Comparison of ENCODE assay signal across 1 cellular context in the genomic region with DNA sequence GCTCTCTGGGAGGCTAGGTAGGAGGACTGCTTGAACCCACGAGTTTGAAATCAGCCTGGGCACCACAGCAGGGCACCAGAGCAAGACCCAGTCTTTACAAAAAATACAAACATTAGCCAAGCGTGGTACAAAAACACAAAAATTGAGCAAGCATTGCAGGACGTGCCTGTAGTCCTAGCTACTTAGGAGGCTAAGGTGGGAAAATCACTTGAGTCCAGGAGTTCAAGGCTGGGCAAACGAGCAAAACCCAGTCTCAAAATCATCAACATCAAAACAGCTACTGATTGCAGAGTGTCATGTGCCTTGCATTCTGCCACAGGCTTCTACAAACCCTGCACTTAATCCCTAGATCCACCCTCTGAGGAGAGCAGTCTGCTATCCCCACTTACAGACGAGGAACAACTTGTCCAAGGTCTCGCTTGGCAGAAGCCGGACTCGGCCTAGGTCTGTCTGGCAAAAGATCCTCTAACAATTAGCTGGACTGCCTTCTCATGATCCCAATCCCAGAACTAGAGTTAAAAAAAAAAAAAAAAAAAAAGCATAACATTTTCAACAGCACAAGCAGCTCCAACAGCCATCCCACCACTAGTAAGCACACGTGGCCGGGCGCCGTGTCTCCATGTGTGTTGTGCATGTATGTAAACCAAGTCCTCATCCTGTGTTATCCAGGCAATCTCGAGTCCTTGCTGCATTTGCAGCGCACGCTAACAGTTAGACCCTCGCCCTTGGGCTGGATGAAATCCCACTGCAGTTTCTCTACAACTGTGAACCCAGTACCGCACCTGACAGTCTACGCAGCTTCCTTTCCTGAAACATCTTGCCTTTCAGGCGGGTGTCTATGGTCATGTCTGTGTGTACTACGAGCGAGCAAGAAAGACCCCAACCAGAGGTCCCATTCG.
A peak's percentile ranks its signal among the peaks of the same experiment; 100 is the strongest.
TF ChIP-seq lines count a peak whose summit lies in the region.

No MANE protein-coding gene starts in this region.

TF ChIP-seq in HepG2, 621 proteins besides CTCF, POLR2A, EP300 and RAD21 (continues in another document):
- TF ChIP-seq, protein P1, sequence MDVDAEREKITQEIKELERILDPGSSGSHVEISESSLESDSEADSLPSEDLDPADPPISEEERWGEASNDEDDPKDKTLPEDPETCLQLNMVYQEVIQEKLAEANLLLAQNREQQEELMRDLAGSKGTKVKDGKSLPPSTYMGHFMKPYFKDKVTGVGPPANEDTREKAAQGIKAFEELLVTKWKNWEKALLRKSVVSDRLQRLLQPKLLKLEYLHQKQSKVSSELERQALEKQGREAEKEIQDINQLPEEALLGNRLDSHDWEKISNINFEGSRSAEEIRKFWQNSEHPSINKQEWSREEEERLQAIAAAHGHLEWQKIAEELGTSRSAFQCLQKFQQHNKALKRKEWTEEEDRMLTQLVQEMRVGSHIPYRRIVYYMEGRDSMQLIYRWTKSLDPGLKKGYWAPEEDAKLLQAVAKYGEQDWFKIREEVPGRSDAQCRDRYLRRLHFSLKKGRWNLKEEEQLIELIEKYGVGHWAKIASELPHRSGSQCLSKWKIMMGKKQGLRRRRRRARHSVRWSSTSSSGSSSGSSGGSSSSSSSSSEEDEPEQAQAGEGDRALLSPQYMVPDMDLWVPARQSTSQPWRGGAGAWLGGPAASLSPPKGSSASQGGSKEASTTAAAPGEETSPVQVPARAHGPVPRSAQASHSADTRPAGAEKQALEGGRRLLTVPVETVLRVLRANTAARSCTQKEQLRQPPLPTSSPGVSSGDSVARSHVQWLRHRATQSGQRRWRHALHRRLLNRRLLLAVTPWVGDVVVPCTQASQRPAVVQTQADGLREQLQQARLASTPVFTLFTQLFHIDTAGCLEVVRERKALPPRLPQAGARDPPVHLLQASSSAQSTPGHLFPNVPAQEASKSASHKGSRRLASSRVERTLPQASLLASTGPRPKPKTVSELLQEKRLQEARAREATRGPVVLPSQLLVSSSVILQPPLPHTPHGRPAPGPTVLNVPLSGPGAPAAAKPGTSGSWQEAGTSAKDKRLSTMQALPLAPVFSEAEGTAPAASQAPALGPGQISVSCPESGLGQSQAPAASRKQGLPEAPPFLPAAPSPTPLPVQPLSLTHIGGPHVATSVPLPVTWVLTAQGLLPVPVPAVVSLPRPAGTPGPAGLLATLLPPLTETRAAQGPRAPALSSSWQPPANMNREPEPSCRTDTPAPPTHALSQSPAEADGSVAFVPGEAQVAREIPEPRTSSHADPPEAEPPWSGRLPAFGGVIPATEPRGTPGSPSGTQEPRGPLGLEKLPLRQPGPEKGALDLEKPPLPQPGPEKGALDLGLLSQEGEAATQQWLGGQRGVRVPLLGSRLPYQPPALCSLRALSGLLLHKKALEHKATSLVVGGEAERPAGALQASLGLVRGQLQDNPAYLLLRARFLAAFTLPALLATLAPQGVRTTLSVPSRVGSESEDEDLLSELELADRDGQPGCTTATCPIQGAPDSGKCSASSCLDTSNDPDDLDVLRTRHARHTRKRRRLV (CRISPR knock-in tag; IDR thresholded peaks at IDR 0.05) = no peak
- no peak for TF ChIP-seq NCOA5 (CRISPR knock-in tag; IDR thresholded peaks at IDR 0.05)
- TF ChIP-seq ZNF775 (CRISPR knock-in tag; IDR thresholded peaks at IDR 0.05; ENCODE audit: borderline replicate concordance) = no peak
- TF ChIP-seq MXD4 (CRISPR knock-in tag; IDR thresholded peaks at IDR 0.05) = no peak
- no peak for TF ChIP-seq HIVEP1 (CRISPR knock-in tag; IDR thresholded peaks at IDR 0.05)
- TF ChIP-seq ZNF761 (CRISPR knock-in tag; conservative IDR thresholded peaks at IDR 0.05) = no peak; the same call in 1 of the 2 replicates
- TF ChIP-seq, protein P2, sequence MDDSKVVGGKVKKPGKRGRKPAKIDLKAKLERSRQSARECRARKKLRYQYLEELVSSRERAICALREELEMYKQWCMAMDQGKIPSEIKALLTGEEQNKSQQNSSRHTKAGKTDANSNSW (CRISPR knock-in tag; IDR thresholded peaks at IDR 0.05; ENCODE audit: borderline replicate concordance) = no peak
- no peak for TF ChIP-seq ZNF432 (CRISPR knock-in tag; IDR thresholded peaks at IDR 0.05; ENCODE audit: borderline replicate concordance)
- TF ChIP-seq, protein P3, sequence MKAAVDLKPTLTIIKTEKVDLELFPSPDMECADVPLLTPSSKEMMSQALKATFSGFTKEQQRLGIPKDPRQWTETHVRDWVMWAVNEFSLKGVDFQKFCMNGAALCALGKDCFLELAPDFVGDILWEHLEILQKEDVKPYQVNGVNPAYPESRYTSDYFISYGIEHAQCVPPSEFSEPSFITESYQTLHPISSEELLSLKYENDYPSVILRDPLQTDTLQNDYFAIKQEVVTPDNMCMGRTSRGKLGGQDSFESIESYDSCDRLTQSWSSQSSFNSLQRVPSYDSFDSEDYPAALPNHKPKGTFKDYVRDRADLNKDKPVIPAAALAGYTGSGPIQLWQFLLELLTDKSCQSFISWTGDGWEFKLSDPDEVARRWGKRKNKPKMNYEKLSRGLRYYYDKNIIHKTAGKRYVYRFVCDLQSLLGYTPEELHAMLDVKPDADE (CRISPR knock-in tag; IDR thresholded peaks at IDR 0.05) = no peak
- TF ChIP-seq ZNF350 (CRISPR knock-in tag; IDR thresholded peaks at IDR 0.05; ENCODE audit: borderline replicate concordance, low read depth) = no peak
- TF ChIP-seq, protein P4, sequence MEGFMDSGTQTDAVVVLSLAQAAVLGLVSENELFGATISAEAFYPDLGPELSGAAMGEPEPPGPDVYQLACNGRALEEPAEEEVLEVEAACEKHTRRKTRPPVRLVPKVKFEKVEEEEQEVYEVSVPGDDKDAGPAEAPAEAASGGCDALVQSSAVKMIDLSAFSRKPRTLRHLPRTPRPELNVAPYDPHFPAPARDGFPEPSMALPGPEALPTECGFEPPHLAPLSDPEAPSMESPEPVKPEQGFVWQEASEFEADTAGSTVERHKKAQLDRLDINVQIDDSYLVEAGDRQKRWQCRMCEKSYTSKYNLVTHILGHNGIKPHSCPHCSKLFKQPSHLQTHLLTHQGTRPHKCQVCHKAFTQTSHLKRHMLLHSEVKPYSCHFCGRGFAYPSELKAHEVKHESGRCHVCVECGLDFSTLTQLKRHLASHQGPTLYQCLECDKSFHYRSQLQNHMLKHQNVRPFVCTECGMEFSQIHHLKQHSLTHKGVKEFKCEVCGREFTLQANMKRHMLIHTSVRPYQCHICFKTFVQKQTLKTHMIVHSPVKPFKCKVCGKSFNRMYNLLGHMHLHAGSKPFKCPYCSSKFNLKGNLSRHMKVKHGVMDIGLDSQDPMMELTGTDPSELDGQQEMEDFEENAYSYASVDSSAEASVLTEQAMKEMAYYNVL (CRISPR knock-in tag; IDR thresholded peaks at IDR 0.05; ENCODE audit: borderline replicate concordance) = no peak
- TF ChIP-seq ZNF124 (CRISPR knock-in tag; IDR thresholded peaks at IDR 0.05) = no peak
- TF ChIP-seq, protein P5, sequence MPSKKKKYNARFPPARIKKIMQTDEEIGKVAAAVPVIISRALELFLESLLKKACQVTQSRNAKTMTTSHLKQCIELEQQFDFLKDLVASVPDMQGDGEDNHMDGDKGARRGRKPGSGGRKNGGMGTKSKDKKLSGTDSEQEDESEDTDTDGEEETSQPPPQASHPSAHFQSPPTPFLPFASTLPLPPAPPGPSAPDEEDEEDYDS (CRISPR knock-in tag; IDR thresholded peaks at IDR 0.05) = peak; percentile 62; the same call in 1 of the 2 replicates
- no peak for TF ChIP-seq SCMH1 (CRISPR knock-in tag; IDR thresholded peaks at IDR 0.05; ENCODE audit: borderline replicate concordance)
- TF ChIP-seq ZNF260 (CRISPR knock-in tag; IDR thresholded peaks at IDR 0.05; ENCODE audit: borderline replicate concordance, low read depth) = no peak
- TF ChIP-seq ZNF468 (CRISPR knock-in tag; IDR thresholded peaks at IDR 0.05) = no peak
- TF ChIP-seq ZNF143 (CRISPR knock-in tag; IDR thresholded peaks at IDR 0.05) = no peak
- no peak for TF ChIP-seq KDM5A (IDR thresholded peaks at IDR 0.05; ENCODE audit: borderline replicate concordance, low read length)
- TF ChIP-seq ZNF776 (CRISPR knock-in tag; IDR thresholded peaks at IDR 0.05) = no peak
- no peak for TF ChIP-seq THYN1 (CRISPR knock-in tag; IDR thresholded peaks at IDR 0.05; ENCODE audit: borderline replicate concordance, low read depth)
- TF ChIP-seq KLF16 (CRISPR knock-in tag; IDR thresholded peaks at IDR 0.05) = peak in 1 of 2 experiments; percentile 20; a peak in 1 of 4 replicates
- TF ChIP-seq RBM39 (IDR thresholded peaks at IDR 0.05; ENCODE audit: low read depth, low read length, poor library complexity, severe bottlenecking) = no peak
- TF ChIP-seq EEA1 (CRISPR knock-in tag; IDR thresholded peaks at IDR 0.05; ENCODE audit: borderline replicate concordance) = no peak
- no peak for TF ChIP-seq NFYB (CRISPR knock-in tag; IDR thresholded peaks at IDR 0.05)
- TF ChIP-seq ZNF737 (CRISPR knock-in tag; IDR thresholded peaks at IDR 0.05; ENCODE audit: borderline replicate concordance) = no peak
- no peak for TF ChIP-seq MZF1 (CRISPR knock-in tag; IDR thresholded peaks at IDR 0.05; ENCODE audit: borderline replicate concordance)
- TF ChIP-seq MED13 (CRISPR knock-in tag; IDR thresholded peaks at IDR 0.05) = no peak
- TF ChIP-seq ZNF282 (IDR thresholded peaks at IDR 0.05; ENCODE audit: partially characterized antibody) = no peak
- TF ChIP-seq, protein P6, sequence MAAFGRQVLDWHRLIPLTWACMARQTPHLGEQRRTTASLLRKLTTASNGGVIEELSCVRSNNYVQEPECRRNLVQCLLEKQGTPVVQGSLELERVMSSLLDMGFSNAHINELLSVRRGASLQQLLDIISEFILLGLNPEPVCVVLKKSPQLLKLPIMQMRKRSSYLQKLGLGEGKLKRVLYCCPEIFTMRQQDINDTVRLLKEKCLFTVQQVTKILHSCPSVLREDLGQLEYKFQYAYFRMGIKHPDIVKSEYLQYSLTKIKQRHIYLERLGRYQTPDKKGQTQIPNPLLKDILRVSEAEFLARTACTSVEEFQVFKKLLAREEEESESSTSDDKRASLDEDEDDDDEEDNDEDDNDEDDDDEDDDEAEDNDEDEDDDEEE (CRISPR knock-in tag; IDR thresholded peaks at IDR 0.05) = no peak
- TF ChIP-seq, protein P7, sequence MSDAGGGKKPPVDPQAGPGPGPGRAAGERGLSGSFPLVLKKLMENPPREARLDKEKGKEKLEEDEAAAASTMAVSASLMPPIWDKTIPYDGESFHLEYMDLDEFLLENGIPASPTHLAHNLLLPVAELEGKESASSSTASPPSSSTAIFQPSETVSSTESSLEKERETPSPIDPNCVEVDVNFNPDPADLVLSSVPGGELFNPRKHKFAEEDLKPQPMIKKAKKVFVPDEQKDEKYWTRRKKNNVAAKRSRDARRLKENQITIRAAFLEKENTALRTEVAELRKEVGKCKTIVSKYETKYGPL (CRISPR knock-in tag; IDR thresholded peaks at IDR 0.05) = no peak
- TF ChIP-seq, protein P8, sequence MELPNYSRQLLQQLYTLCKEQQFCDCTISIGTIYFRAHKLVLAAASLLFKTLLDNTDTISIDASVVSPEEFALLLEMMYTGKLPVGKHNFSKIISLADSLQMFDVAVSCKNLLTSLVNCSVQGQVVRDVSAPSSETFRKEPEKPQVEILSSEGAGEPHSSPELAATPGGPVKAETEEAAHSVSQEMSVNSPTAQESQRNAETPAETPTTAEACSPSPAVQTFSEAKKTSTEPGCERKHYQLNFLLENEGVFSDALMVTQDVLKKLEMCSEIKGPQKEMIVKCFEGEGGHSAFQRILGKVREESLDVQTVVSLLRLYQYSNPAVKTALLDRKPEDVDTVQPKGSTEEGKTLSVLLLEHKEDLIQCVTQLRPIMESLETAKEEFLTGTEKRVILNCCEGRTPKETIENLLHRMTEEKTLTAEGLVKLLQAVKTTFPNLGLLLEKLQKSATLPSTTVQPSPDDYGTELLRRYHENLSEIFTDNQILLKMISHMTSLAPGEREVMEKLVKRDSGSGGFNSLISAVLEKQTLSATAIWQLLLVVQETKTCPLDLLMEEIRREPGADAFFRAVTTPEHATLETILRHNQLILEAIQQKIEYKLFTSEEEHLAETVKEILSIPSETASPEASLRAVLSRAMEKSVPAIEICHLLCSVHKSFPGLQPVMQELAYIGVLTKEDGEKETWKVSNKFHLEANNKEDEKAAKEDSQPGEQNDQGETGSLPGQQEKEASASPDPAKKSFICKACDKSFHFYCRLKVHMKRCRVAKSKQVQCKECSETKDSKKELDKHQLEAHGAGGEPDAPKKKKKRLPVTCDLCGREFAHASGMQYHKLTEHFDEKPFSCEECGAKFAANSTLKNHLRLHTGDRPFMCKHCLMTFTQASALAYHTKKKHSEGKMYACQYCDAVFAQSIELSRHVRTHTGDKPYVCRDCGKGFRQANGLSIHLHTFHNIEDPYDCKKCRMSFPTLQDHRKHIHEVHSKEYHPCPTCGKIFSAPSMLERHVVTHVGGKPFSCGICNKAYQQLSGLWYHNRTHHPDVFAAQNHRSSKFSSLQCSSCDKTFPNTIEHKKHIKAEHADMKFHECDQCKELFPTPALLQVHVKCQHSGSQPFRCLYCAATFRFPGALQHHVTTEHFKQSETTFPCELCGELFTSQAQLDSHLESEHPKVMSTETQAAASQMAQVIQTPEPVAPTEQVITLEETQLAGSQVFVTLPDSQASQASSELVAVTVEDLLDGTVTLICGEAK (IDR thresholded peaks at IDR 0.05) = no peak
- TF ChIP-seq, protein P8 (CRISPR knock-in tag; IDR thresholded peaks at IDR 0.05) = no peak
- TF ChIP-seq SKI (IDR thresholded peaks at IDR 0.05; ENCODE audit: partially characterized antibody) = peak; percentile 15
- TF ChIP-seq SPEN (CRISPR knock-in tag; IDR thresholded peaks at IDR 0.05; ENCODE audit: low read depth) = 0 out of 2 replicates have a peak, but pooled peaks have one; percentile 70
- TF ChIP-seq, protein P9, sequence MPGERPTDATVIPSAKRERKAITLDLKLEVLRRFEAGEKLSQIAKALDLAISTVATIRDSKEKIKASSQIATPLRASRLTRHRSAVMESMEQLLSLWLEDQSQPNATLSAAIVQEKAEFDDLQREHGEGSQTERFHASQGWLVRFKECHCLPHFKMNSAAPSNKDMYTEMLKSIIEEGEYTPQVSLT (CRISPR knock-in tag; IDR thresholded peaks at IDR 0.05; ENCODE audit: borderline replicate concordance, low read depth) = no peak
- peak; percentile 68 for TF ChIP-seq HDAC2 (CRISPR knock-in tag; IDR thresholded peaks at IDR 0.05)
